ENCODE assay signal across 1 cellular context in the genomic region with DNA sequence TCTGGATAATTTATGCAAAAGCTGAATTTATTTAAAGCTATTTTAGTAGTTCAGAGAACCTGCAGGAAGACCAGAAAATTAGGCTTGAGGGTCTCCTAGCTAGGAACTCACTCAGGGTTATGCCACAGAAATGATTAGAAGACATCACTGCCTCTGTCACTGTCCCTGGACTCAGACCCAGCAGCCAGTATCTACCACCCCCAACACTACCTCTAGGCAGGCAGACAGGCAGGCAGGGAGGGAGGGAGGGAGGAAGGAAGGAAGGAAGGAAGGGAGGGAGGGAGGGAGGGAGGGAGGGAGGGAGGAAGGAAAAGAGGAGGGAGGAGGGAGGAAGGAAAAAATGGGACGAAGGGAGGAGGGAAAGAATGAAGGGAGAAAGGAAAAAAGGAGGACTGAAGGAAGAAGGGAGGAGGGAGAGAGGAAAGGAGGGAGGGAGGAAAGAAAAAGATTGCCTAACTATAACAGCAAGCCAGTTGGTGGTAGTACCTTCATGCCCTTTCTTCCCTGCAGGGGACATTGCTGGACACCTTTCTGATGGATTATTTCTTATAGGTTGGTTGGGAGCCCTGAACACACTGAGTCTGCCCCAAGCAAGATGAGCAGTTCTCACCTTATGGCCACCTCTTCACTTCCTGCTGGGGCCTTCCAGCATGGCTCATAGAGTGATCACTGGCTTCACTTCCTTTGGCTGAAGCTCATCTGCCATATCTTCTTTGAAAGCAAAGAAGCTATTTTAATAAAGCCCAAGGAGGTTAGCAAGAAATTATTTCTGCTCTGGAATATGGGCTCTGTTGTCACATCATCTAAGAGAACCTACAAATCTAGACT.
TF ChIP-seq lines count a peak whose summit lies in the region.

No MANE protein-coding gene starts in this region.

TF ChIP-seq in HepG2, 621 proteins besides CTCF, POLR2A, EP300 and RAD21:
- TF ChIP-seq PCBP2 (optimal IDR thresholded peaks at IDR 0.05; ENCODE audit: low read depth, low read length, poor library complexity, severe bottlenecking) (peak; percentile 41), MZF1 (CRISPR knock-in tag; IDR thresholded peaks at IDR 0.05; ENCODE audit: borderline replicate concordance) (no peak), HNRNPK (IDR thresholded peaks at IDR 0.05; ENCODE audit: low read depth, low read length, poor library complexity, severe bottlenecking) (peak; percentile 80), REST (IDR thresholded peaks at IDR 0.05; ENCODE audit: borderline replicate concordance in 1 of 2, low read depth in 1 of 2, low read length in 2 of 2) (no peak), PRPF4 (IDR thresholded peaks at IDR 0.05; ENCODE audit: low read depth, low read length, poor library complexity, severe bottlenecking) (no peak)
